Comparison of ENCODE assay signal across 6 cellular contexts in genomic region chrX:48910926-48911406, GRCh38. TPM values are rescaled to one million over a fixed set of nuclear protein-coding genes. Genes with fewer than 3 reads are reported as not detected.
DNase-seq lines count a peak whose midpoint lies in the region; ATAC-seq and TF ChIP-seq lines count a peak whose summit lies in the region.

No MANE protein-coding gene starts in this region.

- no peak for DNase-seq in NCI-H748 (lab: John Stamatoyannopoulos, UW; ENCODE audit: unreplicated experiment)
- DNase-seq in RKO (ENCODE audit: low spot score) = no peak
- DNase-seq in NCI-H526 (lab: John Stamatoyannopoulos, UW) = no peak

- ATAC-seq in GM19351 (IDR thresholded peaks at IDR 0.05; ENCODE audit: unreplicated experiment) = peak; percentile 5

- peaks cover 0 to 9% (median 5%) of the 10 kb centered on the region in 4 donors for H3K36me3 ChIP-seq in liver (ENCODE audit: control insufficient read depth in 4 of 4, insufficient read depth in 3 of 4, low read depth in 1 of 4, low read length in 3 of 4)

- peak overlapping the region; percentile 78 for H3K4me3 ChIP-seq in WI38 (ENCODE audit: low read depth, low read length)
- peak overlapping the region; percentile 73 to 82 (median 81) for H3K4me3 ChIP-seq in liver (ENCODE audit: low read depth in 1 of 3, low read length in 3 of 3)

- no peaks in the 10 kb centered on the region for H3K9me3 ChIP-seq in liver (ENCODE audit: control insufficient read depth in 4 of 4, low read length in 3 of 4)

- 2% methylated on average over 12 of the region's 12 CpGs for WGBS in liver

- peaks cover 4 to 19% (median 13%) of the 10 kb centered on the region in 4 donors for H3K4me1 ChIP-seq in liver (ENCODE audit: control insufficient read depth in 4 of 4, insufficient read depth in 4 of 4, low read length in 3 of 4)

- H3K27ac ChIP-seq in liver (ENCODE audit: low read depth in 1 of 2, low read length in 2 of 2) = peak overlapping the region; percentile 72 to 74

- no peak for TF ChIP-seq RAD21 in liver (IDR thresholded peaks at IDR 0.05)

- H3K9ac ChIP-seq in liver (ENCODE audit: low read depth in 1 of 2, low read length in 2 of 2) = peak overlapping the region in 1 of 2 donors; percentile 32

- H3K27me3 ChIP-seq in liver (ENCODE audit: control insufficient read depth in 4 of 4, insufficient read depth in 4 of 4, low read length in 3 of 4) = no peaks in the 10 kb centered on the region

- TF ChIP-seq CTCF in WI38 (IDR thresholded peaks at IDR 0.05; ENCODE audit: low read depth, low read length) (no peak), liver (IDR thresholded peaks at IDR 0.05; ENCODE audit: low read depth, low read length, missing input control) (no peak)

TF ChIP-seq in liver, 16 proteins besides CTCF, POLR2A, EP300 and RAD21:
- TF ChIP-seq REST (IDR thresholded peaks at IDR 0.05) = no peak
- TF ChIP-seq FOXA1 (IDR thresholded peaks at IDR 0.05) = no peak
- no peak for TF ChIP-seq NR2F2 (IDR thresholded peaks at IDR 0.05)

RNA-seq across cellular contexts. Expression of gene SLC35A2, which starts 0.5 kb away (rescaled TPM):
- total RNA-seq in liver = 10 to 100 TPM; 10.0 to 15.5 TPM
- 10 to 100 TPM; 13.3 to 26.9 TPM for polyA plus RNA-seq in liver

RNA-seq across cellular contexts. Expression of gene PIM2, which starts 7.9 kb away (rescaled TPM):
- total RNA-seq in liver = 10 to 100 TPM in 1 of 2 donors, 1 to 10 TPM in 1; 5.8 to 28.3 TPM
- polyA plus RNA-seq in liver = 1 to 10 TPM; 4.5 to 8.1 TPM

RNA-seq across cellular contexts. Expression of gene PQBP1, which starts 13.2 kb away (rescaled TPM):
- total RNA-seq in liver = 10 to 100 TPM; 22.0 to 34.6 TPM
- 10 to 100 TPM; 40.0 to 44.3 TPM for polyA plus RNA-seq in liver

RNA-seq across cellular contexts. Expression of gene TIMM17B, which starts 13.4 kb away (rescaled TPM):
- 10 to 100 TPM; 22.8 to 25.9 TPM for total RNA-seq in liver
- polyA plus RNA-seq in liver = 10 to 100 TPM; 34.2 to 53.1 TPM

RNA-seq across cellular contexts. Expression of gene OTUD5, which starts 46.4 kb away (rescaled TPM):
- total RNA-seq in liver = 10 to 100 TPM; 17.0 to 29.3 TPM
- polyA plus RNA-seq in liver = 10 to 100 TPM in 1 of 2 donors, 1 to 10 TPM in 1; 9.3 to 18.8 TPM
